1 cellular context compared by ENCODE assay signal in genomic region chr2:222708274-222708710, GRCh38.
TF ChIP-seq lines count a peak whose summit lies in the region.

No MANE protein-coding gene starts in this region.

TF ChIP-seq in HepG2, 621 proteins besides CTCF, POLR2A, EP300 and RAD21 (continued from another document and continues in another):
- TF ChIP-seq HMG20A (CRISPR knock-in tag; IDR thresholded peaks at IDR 0.05; ENCODE audit: borderline replicate concordance) (no peak; the same call in 1 of the 2 replicates), ZNF75D (CRISPR knock-in tag; IDR thresholded peaks at IDR 0.05; ENCODE audit: borderline replicate concordance) (no peak), ZNF619 (CRISPR knock-in tag; IDR thresholded peaks at IDR 0.05) (0 out of 2 replicates have a peak, but pooled peaks have one; percentile 12), MLX (CRISPR knock-in tag; IDR thresholded peaks at IDR 0.05) (no peak), ATRX (CRISPR knock-in tag; IDR thresholded peaks at IDR 0.05; ENCODE audit: borderline replicate concordance) (no peak), CCAR2 (optimal IDR thresholded peaks at IDR 0.05; ENCODE audit: low read depth, low read length) (no peak), BORCS8-MEF2B (CRISPR knock-in tag; IDR thresholded peaks at IDR 0.05) (0 out of 2 replicates have a peak, but pooled peaks have one; percentile 17), CERS6 (CRISPR knock-in tag; IDR thresholded peaks at IDR 0.05) (no peak), IRF1 (CRISPR knock-in tag; IDR thresholded peaks at IDR 0.05; ENCODE audit: low read depth) (no peak), TMF1 (CRISPR knock-in tag; IDR thresholded peaks at IDR 0.05; ENCODE audit: low read depth) (no peak), CAMTA2 (CRISPR knock-in tag; IDR thresholded peaks at IDR 0.05; ENCODE audit: borderline replicate concordance) (no peak), GATAD1 (CRISPR knock-in tag; IDR thresholded peaks at IDR 0.05) (0 out of 2 replicates have a peak, but pooled peaks have one; percentile 41), ZXDC (CRISPR knock-in tag; IDR thresholded peaks at IDR 0.05) (no peak), FOXM1 (CRISPR knock-in tag; IDR thresholded peaks at IDR 0.05) (no peak), HNF4A (CRISPR knock-in tag; IDR thresholded peaks at IDR 0.05) (no peak; the same call in 1 of the 2 replicates), JARID2 (CRISPR knock-in tag; IDR thresholded peaks at IDR 0.05; ENCODE audit: insufficient replicate concordance) (no peak), ZNF609 (CRISPR knock-in tag; IDR thresholded peaks at IDR 0.05; ENCODE audit: borderline replicate concordance) (no peak), NAIF1 (CRISPR knock-in tag; IDR thresholded peaks at IDR 0.05; ENCODE audit: borderline replicate concordance) (no peak), ZSCAN31 (CRISPR knock-in tag; IDR thresholded peaks at IDR 0.05; ENCODE audit: low read depth) (no peak), RNF2 (conservative IDR thresholded peaks at IDR 0.05; ENCODE audit: low read depth) (no peak), FOSL2 (CRISPR knock-in tag; IDR thresholded peaks at IDR 0.05) (no peak), THAP7 (CRISPR knock-in tag; IDR thresholded peaks at IDR 0.05) (no peak), ZNF569 (CRISPR knock-in tag; IDR thresholded peaks at IDR 0.05; ENCODE audit: borderline replicate concordance) (no peak), DMAP1 (CRISPR knock-in tag; IDR thresholded peaks at IDR 0.05) (no peak; the same call in 1 of the 2 replicates), MEIS2 (CRISPR knock-in tag; IDR thresholded peaks at IDR 0.05) (no peak), KAT8 (CRISPR knock-in tag; IDR thresholded peaks at IDR 0.05) (0 out of 2 replicates have a peak, but pooled peaks have one; percentile 31), TFAP4 (IDR thresholded peaks at IDR 0.05; ENCODE audit: borderline replicate concordance, low read depth) (0 out of 2 replicates have a peak, but pooled peaks have one; percentile 15), NRL (CRISPR knock-in tag; IDR thresholded peaks at IDR 0.05; ENCODE audit: borderline replicate concordance) (peak; percentile 38; the same call in 1 of the 2 replicates), POGZ (CRISPR knock-in tag; IDR thresholded peaks at IDR 0.05) (peak; percentile 83; the same call in 1 of the 2 replicates), RBM22 (optimal IDR thresholded peaks at IDR 0.05; ENCODE audit: low read length) (no peak), CBX1 (IDR thresholded peaks at IDR 0.05; ENCODE audit: low read depth) (no peak), CHCHD3 (CRISPR knock-in tag; IDR thresholded peaks at IDR 0.05) (no peak), ZFAT (CRISPR knock-in tag; conservative IDR thresholded peaks at IDR 0.05) (no peak), RBAK (CRISPR knock-in tag; IDR thresholded peaks at IDR 0.05) (no peak), SIN3B (IDR thresholded peaks at IDR 0.05; ENCODE audit: low read length) (no peak; the same call in 1 of the 2 replicates), MTF2 (CRISPR knock-in tag; IDR thresholded peaks at IDR 0.05; ENCODE audit: borderline replicate concordance) (no peak), ZNF7 (CRISPR knock-in tag; IDR thresholded peaks at IDR 0.05) (no peak), IRX3 (CRISPR knock-in tag; IDR thresholded peaks at IDR 0.05; ENCODE audit: borderline replicate concordance, low read depth) (no peak), CCDC6 (CRISPR knock-in tag; IDR thresholded peaks at IDR 0.05) (no peak), ETV6 (CRISPR knock-in tag; conservative IDR thresholded peaks at IDR 0.05) (peak; percentile 21; the same call in 1 of the 2 replicates), ZNF761 (CRISPR knock-in tag; conservative IDR thresholded peaks at IDR 0.05) (no peak), MAFG (CRISPR knock-in tag; IDR thresholded peaks at IDR 0.05) (no peak), GMEB1 (CRISPR knock-in tag; IDR thresholded peaks at IDR 0.05; ENCODE audit: borderline replicate concordance) (no peak), TCF7L2 (IDR thresholded peaks at IDR 0.05; ENCODE audit: low read depth, low read length) (no peak), TCF7 (IDR thresholded peaks at IDR 0.05; ENCODE audit: low read depth) (no peak), RARG (CRISPR knock-in tag; IDR thresholded peaks at IDR 0.05; ENCODE audit: low read depth) (no peak), CSRNP2 (CRISPR knock-in tag; conservative IDR thresholded peaks at IDR 0.05; ENCODE audit: low read depth) (no peak), ZNF12 (CRISPR knock-in tag; IDR thresholded peaks at IDR 0.05) (no peak), SCMH1 (CRISPR knock-in tag; IDR thresholded peaks at IDR 0.05; ENCODE audit: borderline replicate concordance) (no peak), ATF1 (CRISPR knock-in tag; IDR thresholded peaks at IDR 0.05) (no peak), POLR2AphosphoS2 (IDR thresholded peaks at IDR 0.05; ENCODE audit: low read depth, low read length) (no peak), EEA1 (CRISPR knock-in tag; IDR thresholded peaks at IDR 0.05; ENCODE audit: borderline replicate concordance) (no peak), AKAP8 (CRISPR knock-in tag; IDR thresholded peaks at IDR 0.05) (no peak)
- TF ChIP-seq, protein P1, sequence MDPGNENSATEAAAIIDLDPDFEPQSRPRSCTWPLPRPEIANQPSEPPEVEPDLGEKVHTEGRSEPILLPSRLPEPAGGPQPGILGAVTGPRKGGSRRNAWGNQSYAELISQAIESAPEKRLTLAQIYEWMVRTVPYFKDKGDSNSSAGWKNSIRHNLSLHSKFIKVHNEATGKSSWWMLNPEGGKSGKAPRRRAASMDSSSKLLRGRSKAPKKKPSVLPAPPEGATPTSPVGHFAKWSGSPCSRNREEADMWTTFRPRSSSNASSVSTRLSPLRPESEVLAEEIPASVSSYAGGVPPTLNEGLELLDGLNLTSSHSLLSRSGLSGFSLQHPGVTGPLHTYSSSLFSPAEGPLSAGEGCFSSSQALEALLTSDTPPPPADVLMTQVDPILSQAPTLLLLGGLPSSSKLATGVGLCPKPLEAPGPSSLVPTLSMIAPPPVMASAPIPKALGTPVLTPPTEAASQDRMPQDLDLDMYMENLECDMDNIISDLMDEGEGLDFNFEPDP (CRISPR knock-in tag; conservative IDR thresholded peaks at IDR 0.05), result no peak
